24 cellular contexts compared by ENCODE assay signal in the genomic region with DNA sequence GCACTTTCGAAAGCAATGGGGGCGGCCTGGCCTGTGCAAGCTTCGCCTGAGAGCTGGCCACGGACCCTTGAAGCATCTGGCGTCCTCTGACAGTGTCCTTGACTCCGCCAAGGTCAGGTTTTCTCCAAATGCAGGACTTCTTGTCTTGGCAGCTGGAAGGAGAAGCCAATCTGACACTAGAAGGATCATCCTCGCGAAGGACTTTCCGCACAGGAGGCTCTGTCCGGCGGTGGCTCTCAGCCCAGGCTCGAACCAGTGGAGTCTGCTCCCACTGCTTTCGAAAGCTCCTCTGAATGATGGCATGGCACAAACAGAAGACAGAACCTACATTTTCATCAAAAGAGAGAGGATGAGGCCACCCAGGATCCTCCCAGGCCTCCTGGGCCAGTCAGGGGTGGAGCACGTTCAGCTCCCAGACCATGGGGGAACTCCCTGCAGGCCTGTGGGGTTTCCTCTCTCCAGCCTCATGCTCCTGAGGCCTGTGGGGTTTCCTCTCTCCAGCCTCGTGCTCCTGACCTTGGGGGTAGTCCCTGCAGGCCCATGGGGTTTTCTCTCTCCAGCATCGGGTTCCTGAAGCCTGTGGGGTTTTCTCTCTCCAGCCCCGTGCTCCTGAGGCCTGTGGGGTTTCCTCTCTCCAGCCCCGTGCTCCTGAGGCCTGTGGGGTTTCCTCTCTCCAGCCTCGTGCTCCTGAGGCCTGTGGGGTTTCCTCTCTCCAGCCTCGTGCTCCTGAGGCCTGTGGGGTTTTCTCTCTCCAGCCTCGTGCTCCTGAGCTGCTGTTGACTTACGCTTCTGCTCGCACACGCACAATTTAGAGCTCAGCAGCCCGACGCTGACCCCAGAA.
"Had no signal": no experiment of that assay in that cellular context is flagged by ENCODE, and none has a peak within 500 bp of the region (broad histone marks: within the 10 kb centered on the region; RNA-seq: fewer than 3 reads in every experiment).

No MANE protein-coding gene starts in this region.

- ATAC-seq: effector memory CD8-positive, alpha-beta T cell; left lobe of liver; natural killer cell; psoas muscle; right cardiac atrium; stimulated activated memory B cell treated with anti-CD40 and anti-IgM and Interleukin-4, amounts not matched to agents 10 μg/mL and 1 μg/mL and 100 μg/mL, for 72 hours had no signal

- H3K9ac ChIP-seq: neural progenitor cell had no signal

- H3K36me3 ChIP-seq: esophagus squamous epithelium, neural progenitor cell, ovary, sigmoid colon, thoracic aorta, tibial nerve, upper lobe of left lung, uterus had no signal

- H3K9me3 ChIP-seq: esophagus squamous epithelium, ovary, psoas muscle, sigmoid colon, thoracic aorta, tibial nerve, upper lobe of left lung, uterus had no signal

- H3K4me3 Mint-ChIP-seq: effector memory CD8-positive, alpha-beta T cell; memory B cell; natural killer cell; neural progenitor cell; stimulated activated memory B cell treated with anti-CD40 and anti-IgM and Interleukin-4, amounts not matched to agents 10 μg/mL and 1 μg/mL and 100 μg/mL, for 72 hours; stimulated activated naive CD8-positive, alpha-beta T cell treated with anti-CD3 and anti-CD28 coated beads, Interleukin-15, Interleukin-2, amounts not matched to agents 100 ng/mL and 50 ng/mL, for 24 hours had no signal

- H3K4me1 ChIP-seq: neural progenitor cell, psoas muscle, sigmoid colon, tibial nerve, upper lobe of left lung, uterus had no signal

- H2AFZ ChIP-seq: neural progenitor cell had no signal

- H3K4me3 ChIP-seq: esophagus squamous epithelium, lung, neural progenitor cell, ovary, psoas muscle, sigmoid colon, thoracic aorta, tibial nerve, upper lobe of left lung, uterus had no signal

- H3K36me3 Mint-ChIP-seq: memory B cell; natural killer cell; neural progenitor cell; stimulated activated memory B cell treated with anti-CD40 and anti-IgM and Interleukin-4, amounts not matched to agents 10 μg/mL and 1 μg/mL and 100 μg/mL, for 72 hours had no signal

- H3K27ac ChIP-seq: esophagus squamous epithelium, neural progenitor cell, ovary, psoas muscle, sigmoid colon, thoracic aorta, tibial nerve, upper lobe of left lung, uterus had no signal

- H3K9me3 Mint-ChIP-seq: effector memory CD8-positive, alpha-beta T cell; natural killer cell had no signal

- H3K4me1 Mint-ChIP-seq: memory B cell; natural killer cell; stimulated activated memory B cell treated with anti-CD40 and anti-IgM and Interleukin-4, amounts not matched to agents 10 μg/mL and 1 μg/mL and 100 μg/mL, for 72 hours had no signal

- H3K4me2 ChIP-seq: neural progenitor cell had no signal

- H3K27me3 Mint-ChIP-seq: effector memory CD8-positive, alpha-beta T cell; memory B cell; stimulated activated memory B cell treated with anti-CD40 and anti-IgM and Interleukin-4, amounts not matched to agents 10 μg/mL and 1 μg/mL and 100 μg/mL, for 72 hours; stimulated activated naive CD8-positive, alpha-beta T cell treated with anti-CD3 and anti-CD28 coated beads, Interleukin-15, Interleukin-2, amounts not matched to agents 100 ng/mL and 50 ng/mL, for 24 hours had no signal

- DNase-seq: cortex of kidney; effector memory CD8-positive, alpha-beta T cell; erythroblast; esophagus squamous epithelium; foreskin melanocyte; kidney; natural killer cell; nucleus accumbens; ovary; psoas muscle; right cardiac atrium; sigmoid colon; stimulated activated CD4-positive, alpha-beta T cell treated with anti-CD3 and anti-CD28 coated beads, Interleukin-2, amount 100 ng/mL, for 24 hours; stimulated activated CD4-positive, alpha-beta T cell treated with anti-CD3 and anti-CD28 coated beads, Interleukin-4, amount 100 ng/mL, for 24 hours; uterus had no signal

- H3K27ac Mint-ChIP-seq: effector memory CD8-positive, alpha-beta T cell; memory B cell; natural killer cell; neural progenitor cell; stimulated activated memory B cell treated with anti-CD40 and anti-IgM and Interleukin-4, amounts not matched to agents 10 μg/mL and 1 μg/mL and 100 μg/mL, for 72 hours; stimulated activated naive CD8-positive, alpha-beta T cell treated with anti-CD3 and anti-CD28 coated beads, Interleukin-15, Interleukin-2, amounts not matched to agents 100 ng/mL and 50 ng/mL, for 24 hours had no signal

- H3K27me3 ChIP-seq: esophagus squamous epithelium, neural progenitor cell, ovary, sigmoid colon, tibial nerve, upper lobe of left lung, uterus had no signal
